ENCODE assay signal across 3 cellular contexts in the genomic region with DNA sequence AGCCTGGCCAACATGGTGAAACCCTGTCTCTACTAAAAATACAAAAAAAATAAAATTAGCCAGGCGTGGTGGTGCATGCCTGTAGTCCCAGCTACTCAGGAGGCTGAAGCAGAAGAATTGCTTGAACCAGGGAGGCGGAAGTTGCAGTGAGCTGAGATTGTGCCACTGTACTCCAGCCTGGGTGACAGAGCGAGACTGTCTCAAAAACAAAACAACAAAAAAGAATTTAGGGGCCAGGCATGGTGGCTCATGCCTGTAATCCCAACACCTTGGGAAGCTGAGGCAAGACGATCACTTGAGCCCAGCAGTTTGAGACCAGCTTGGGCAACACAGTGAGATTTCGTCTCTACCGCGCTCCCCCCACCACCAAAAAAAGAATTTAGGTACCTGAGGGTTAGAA. TPM values are rescaled to one million over a fixed set of nuclear protein-coding genes. Genes with fewer than 3 reads are reported as not detected.
"Had no signal": no experiment of that assay in that cellular context is flagged by ENCODE, and none has a peak within 500 bp of the region (broad histone marks: within the 10 kb centered on the region; RNA-seq: fewer than 3 reads in every experiment).

No MANE protein-coding gene starts in this region.

RNA-seq across cellular contexts. Expression of a gene that starts 2.7 kb away (rescaled TPM):
- total RNA-seq: M059J, RPMI7951, SJSA1 had no signal
